Comparison of ENCODE assay signal across 21 cellular contexts in genomic region chr10:125911145-125911544, GRCh38. TPM values are rescaled to one million over a fixed set of nuclear protein-coding genes. Genes with fewer than 3 reads are reported as not detected.
"Had no signal": no experiment of that assay in that cellular context is flagged by ENCODE, and none has a peak within 500 bp of the region (broad histone marks: within the 10 kb centered on the region; RNA-seq: fewer than 3 reads in every experiment).

No MANE protein-coding gene starts in this region.

- H3K9me3 Mint-ChIP-seq: immature natural killer cell; naive thymus-derived CD8-positive, alpha-beta T cell had no signal

- H3K27ac ChIP-seq: heart left ventricle, left ventricle myocardium inferior, neutrophil, right atrium auricular region, sigmoid colon, skin epidermis, upper lobe of left lung, uterus had no signal

- H3K36me3 ChIP-seq: heart left ventricle, left ventricle myocardium inferior, neutrophil, right atrium auricular region, sigmoid colon, upper lobe of left lung, uterus had no signal

- ATAC-seq: esophagus mucosa; naive thymus-derived CD8-positive, alpha-beta T cell had no signal

- H3K36me3 Mint-ChIP-seq: immature natural killer cell; naive thymus-derived CD8-positive, alpha-beta T cell had no signal

- FAIRE-seq: endometrium, frontal cortex, keratinocyte had no signal

- H3K4me3 Mint-ChIP-seq: immature natural killer cell; naive thymus-derived CD8-positive, alpha-beta T cell had no signal

- DNase-seq: effector memory CD4-positive, alpha-beta T cell; heart left ventricle; immature natural killer cell; left ventricle myocardium inferior; mesenchymal stem cell; midbrain; naive thymus-derived CD8-positive, alpha-beta T cell; posterior cingulate gyrus; sigmoid colon; stimulated activated CD4-positive, alpha-beta T cell treated with anti-CD3 and anti-CD28 coated beads, Interleukin-12 subunit alpha, Interleukin-12 subunit beta, amount 100 ng/mL, for 4 hours; stimulated activated naive CD4-positive, alpha-beta T cell; upper lobe of left lung; uterus had no signal

- H3K9me3 ChIP-seq: heart left ventricle, left ventricle myocardium inferior, neutrophil, right atrium auricular region, sigmoid colon, upper lobe of left lung, uterus had no signal

- H3K27me3 ChIP-seq: heart left ventricle, neutrophil, right atrium auricular region, sigmoid colon, upper lobe of left lung, uterus had no signal

- H3K4me1 Mint-ChIP-seq: immature natural killer cell; naive thymus-derived CD8-positive, alpha-beta T cell had no signal

- H3K4me1 ChIP-seq: right atrium auricular region, sigmoid colon, uterus had no signal

- H3K4me3 ChIP-seq: heart left ventricle, left ventricle myocardium inferior, lung, right atrium auricular region, sigmoid colon, skin epidermis, upper lobe of left lung, uterus had no signal

- H3K27ac Mint-ChIP-seq: immature natural killer cell; naive thymus-derived CD8-positive, alpha-beta T cell had no signal

RNA-seq across cellular contexts. Expression of gene FANK1, which starts 14.8 kb away (rescaled TPM):
- polyA plus RNA-seq: immature natural killer cell; naive thymus-derived CD8-positive, alpha-beta T cell had no signal
